Comparison of ENCODE assay signal across 1 cellular context in the genomic region with DNA sequence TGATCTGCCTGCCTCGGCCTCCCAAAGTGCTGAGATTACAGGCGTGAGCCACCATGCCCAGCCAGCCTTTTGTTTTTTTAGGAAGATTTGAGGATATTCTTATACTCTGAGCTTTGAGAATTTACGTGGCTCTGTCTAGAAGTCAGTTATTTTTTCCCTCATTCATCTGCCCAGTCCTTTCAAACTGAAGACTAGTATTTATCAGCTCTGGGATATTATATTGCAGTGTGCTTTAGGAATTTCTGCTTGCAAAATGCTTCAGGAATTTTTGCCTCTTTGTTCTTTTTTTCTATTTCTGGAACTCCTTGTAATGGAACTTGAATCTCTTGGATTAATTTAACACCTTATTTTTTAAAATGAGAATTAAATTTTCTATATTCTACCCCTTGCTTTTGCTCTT.
TF ChIP-seq lines count a peak whose summit lies in the region.

No MANE protein-coding gene starts in this region.

TF ChIP-seq in SK-N-SH treated with all-trans-retinoic acid at 6 μM for 48 hours, 23 proteins besides CTCF, POLR2A, EP300 and RAD21 (continued from another document):
- TF ChIP-seq, protein P1, sequence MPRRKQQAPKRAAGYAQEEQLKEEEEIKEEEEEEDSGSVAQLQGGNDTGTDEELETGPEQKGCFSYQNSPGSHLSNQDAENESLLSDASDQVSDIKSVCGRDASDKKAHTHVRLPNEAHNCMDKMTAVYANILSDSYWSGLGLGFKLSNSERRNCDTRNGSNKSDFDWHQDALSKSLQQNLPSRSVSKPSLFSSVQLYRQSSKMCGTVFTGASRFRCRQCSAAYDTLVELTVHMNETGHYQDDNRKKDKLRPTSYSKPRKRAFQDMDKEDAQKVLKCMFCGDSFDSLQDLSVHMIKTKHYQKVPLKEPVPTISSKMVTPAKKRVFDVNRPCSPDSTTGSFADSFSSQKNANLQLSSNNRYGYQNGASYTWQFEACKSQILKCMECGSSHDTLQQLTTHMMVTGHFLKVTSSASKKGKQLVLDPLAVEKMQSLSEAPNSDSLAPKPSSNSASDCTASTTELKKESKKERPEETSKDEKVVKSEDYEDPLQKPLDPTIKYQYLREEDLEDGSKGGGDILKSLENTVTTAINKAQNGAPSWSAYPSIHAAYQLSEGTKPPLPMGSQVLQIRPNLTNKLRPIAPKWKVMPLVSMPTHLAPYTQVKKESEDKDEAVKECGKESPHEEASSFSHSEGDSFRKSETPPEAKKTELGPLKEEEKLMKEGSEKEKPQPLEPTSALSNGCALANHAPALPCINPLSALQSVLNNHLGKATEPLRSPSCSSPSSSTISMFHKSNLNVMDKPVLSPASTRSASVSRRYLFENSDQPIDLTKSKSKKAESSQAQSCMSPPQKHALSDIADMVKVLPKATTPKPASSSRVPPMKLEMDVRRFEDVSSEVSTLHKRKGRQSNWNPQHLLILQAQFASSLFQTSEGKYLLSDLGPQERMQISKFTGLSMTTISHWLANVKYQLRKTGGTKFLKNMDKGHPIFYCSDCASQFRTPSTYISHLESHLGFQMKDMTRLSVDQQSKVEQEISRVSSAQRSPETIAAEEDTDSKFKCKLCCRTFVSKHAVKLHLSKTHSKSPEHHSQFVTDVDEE (CRISPR knock-in tag; IDR thresholded peaks at IDR 0.05), result no peak
- TF ChIP-seq TOX (CRISPR knock-in tag; IDR thresholded peaks at IDR 0.05; ENCODE audit: borderline replicate concordance) (no peak), ZC3H10 (CRISPR knock-in tag; IDR thresholded peaks at IDR 0.05) (no peak), ZFP3 (CRISPR knock-in tag; IDR thresholded peaks at IDR 0.05) (no peak), OSR1 (CRISPR knock-in tag; IDR thresholded peaks at IDR 0.05) (no peak), SNAI2 (CRISPR knock-in tag; IDR thresholded peaks at IDR 0.05) (no peak)
- TF ChIP-seq, protein P2, sequence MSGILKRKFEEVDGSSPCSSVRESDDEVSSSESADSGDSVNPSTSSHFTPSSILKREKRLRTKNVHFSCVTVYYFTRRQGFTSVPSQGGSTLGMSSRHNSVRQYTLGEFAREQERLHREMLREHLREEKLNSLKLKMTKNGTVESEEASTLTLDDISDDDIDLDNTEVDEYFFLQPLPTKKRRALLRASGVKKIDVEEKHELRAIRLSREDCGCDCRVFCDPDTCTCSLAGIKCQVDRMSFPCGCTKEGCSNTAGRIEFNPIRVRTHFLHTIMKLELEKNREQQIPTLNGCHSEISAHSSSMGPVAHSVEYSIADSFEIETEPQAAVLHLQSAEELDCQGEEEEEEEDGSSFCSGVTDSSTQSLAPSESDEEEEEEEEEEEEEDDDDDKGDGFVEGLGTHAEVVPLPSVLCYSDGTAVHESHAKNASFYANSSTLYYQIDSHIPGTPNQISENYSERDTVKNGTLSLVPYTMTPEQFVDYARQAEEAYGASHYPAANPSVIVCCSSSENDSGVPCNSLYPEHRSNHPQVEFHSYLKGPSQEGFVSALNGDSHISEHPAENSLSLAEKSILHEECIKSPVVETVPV (CRISPR knock-in tag; IDR thresholded peaks at IDR 0.05), result no peak
TF ChIP-seq in SK-N-SH treated with all-trans-retinoic acid at 6 μM for 48 hours: peak in this region for 0.
